8 cellular contexts compared by ENCODE assay signal in the genomic region with DNA sequence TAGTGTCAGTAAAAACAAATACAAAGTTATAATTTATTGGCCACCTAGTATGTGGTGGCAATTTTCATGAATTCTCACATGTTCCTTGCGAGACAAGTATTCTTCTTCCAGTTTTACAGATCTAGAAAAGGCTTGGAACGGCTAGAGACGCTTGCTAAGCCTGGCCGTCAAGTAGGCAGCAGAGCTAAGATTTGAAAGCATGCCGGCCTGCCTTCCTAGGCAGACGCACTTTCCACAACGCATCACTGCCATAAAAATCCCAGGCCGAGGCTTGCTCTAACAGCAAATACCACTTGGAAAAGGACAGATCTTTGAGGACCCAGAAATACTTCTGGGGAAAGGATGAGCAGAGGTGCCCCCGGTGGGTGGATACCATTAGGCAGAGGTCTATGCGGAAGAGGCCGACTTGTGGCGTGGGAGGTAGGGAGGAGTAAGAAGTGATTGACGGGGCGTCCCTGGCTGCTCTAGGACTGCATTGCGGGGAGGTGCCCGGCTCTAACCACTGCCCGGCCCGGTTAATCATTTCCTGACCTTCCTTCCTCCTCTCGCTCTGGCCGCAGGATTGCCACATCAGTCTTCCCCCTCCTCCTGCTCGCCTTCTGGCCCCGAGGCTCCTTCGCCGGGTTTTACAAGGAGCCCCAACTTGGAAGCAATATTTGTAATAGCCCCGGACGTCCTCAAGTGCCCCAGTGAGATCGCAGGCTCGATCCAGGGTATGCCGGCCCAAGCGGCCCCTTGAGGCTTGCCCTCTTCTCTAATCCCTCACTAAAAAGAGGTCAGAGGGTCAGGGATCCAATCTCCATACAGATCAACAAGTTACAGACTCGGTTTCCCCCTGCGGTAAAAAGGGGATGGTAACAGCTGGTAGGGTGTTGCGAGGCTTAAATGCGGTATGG. TPM values are rescaled to one million over a fixed set of nuclear protein-coding genes. Genes with fewer than 3 reads are reported as not detected.
A peak's percentile ranks its signal among the peaks of the same experiment; 100 is the strongest.
DNase-seq lines count a peak whose midpoint lies in the region; ATAC-seq and TF ChIP-seq lines count a peak whose summit lies in the region.

No MANE protein-coding gene starts in this region.

- peak overlapping the region; percentile 100 for H3K27ac ChIP-seq in Panc1 (ENCODE audit: low read length)
- peak overlapping the region; percentile 72 for H3K27ac ChIP-seq in foreskin keratinocyte
- H3K27ac ChIP-seq in neutrophil, result peak overlapping the region; percentile 99
- peak overlapping the region; percentile 87 to 96 for H3K27ac ChIP-seq in testis

- 30 to 39% methylated on average over 34 of the region's 34 CpGs for WGBS in testis, 2 donors

- H3K27me3 ChIP-seq in Panc1 (ENCODE audit: control insufficient read depth, insufficient read depth, low read length), result no peaks in the 10 kb centered on the region
- no peaks in the 10 kb centered on the region for H3K27me3 ChIP-seq in foreskin keratinocyte
- no peaks in the 10 kb centered on the region for H3K27me3 ChIP-seq in neutrophil
- H3K27me3 ChIP-seq in testis, result no peaks in the 10 kb centered on the region

- H3K36me3 ChIP-seq in Panc1 (ENCODE audit: control insufficient read depth, insufficient read depth, low read length) (no peaks in the 10 kb centered on the region; the same call in 1 of the 2 replicates), neutrophil (no peaks in the 10 kb centered on the region), testis (ENCODE audit: low read depth, missing control alignments) (no peaks in the 10 kb centered on the region)

- ATAC-seq in GM18861 (IDR thresholded peaks at IDR 0.05; ENCODE audit: unreplicated experiment) (peak; percentile 46), HG03064 (IDR thresholded peaks at IDR 0.05; ENCODE audit: low read depth, unreplicated experiment) (peak; percentile 44), Panc1 (peak; percentile 71), foreskin keratinocyte (no peak), GM18858 (IDR thresholded peaks at IDR 0.05; ENCODE audit: unreplicated experiment) (no peak)

- peak overlapping the region; percentile 70 for H3K4me3 Mint-ChIP-seq in activated T-helper 2 cell treated with anti-CD3 and anti-CD28 coated beads, Interferon-gamma antibody, Interleukin-2, Interleukin-4, amounts not matched to agents 10 μg/mL and 5 μg/mL and 100 μg/mL, durations not matched to agents 14 hours and 24 hours and 36 hours (ENCODE audit: low read depth)

- peaks cover 63% of the 10 kb centered on the region for H3K4me1 Mint-ChIP-seq in activated T-helper 2 cell treated with anti-CD3 and anti-CD28 coated beads, Interferon-gamma antibody, Interleukin-2, Interleukin-4, amounts not matched to agents 10 μg/mL and 5 μg/mL and 100 μg/mL, durations not matched to agents 14 hours and 24 hours and 36 hours (ENCODE audit: low read depth)

- intact Hi-C loops in Panc1 (cut with micrococcal nuclease; ENCODE audit: unreplicated experiment), result no loop called here
- intact Hi-C loops in activated T-helper 2 cell treated with anti-CD3 and anti-CD28 coated beads, Interferon-gamma antibody, Interleukin-2, Interleukin-4, amounts not matched to agents 10 μg/mL and 5 μg/mL and 100 μg/mL, durations not matched to agents 14 hours and 24 hours and 36 hours (cut with micrococcal nuclease), result loop anchor here (2.0 to 10.0 kb wide), 4 partner anchors 36 to 589 kb away; a partner anchor contains a TSS
- intact Hi-C loops in testis (cut with DNase I; ENCODE audit: low total_unique reads), result loop anchor here (5.0 kb wide), 1 partner anchor 94 kb away; a partner anchor contains a TSS

- no peaks in the 10 kb centered on the region for H3K27me3 Mint-ChIP-seq in activated T-helper 2 cell treated with anti-CD3 and anti-CD28 coated beads, Interferon-gamma antibody, Interleukin-2, Interleukin-4, amounts not matched to agents 10 μg/mL and 5 μg/mL and 100 μg/mL, durations not matched to agents 14 hours and 24 hours and 36 hours (ENCODE audit: low read depth)

- H3K4me3 ChIP-seq in Panc1 (ENCODE audit: low read depth in 2 of 2, low read length in 2 of 2), result peak overlapping the region; percentile 57 to 65
- peak overlapping the region; percentile 85 to 86 for H3K4me3 ChIP-seq in neutrophil (ENCODE audit: low read depth in 1 of 2, low read length in 1 of 2)
- peak overlapping the region; percentile 83 to 86 for H3K4me3 ChIP-seq in testis

- in situ Hi-C loops in Panc1 (cut with HindIII; ENCODE audit: low pct_unique_long_range_greater_than_20kb, low sequenced_read_pairs), result no loop called here

- CTCF ChIA-PET in Panc1 (lab: Charles Lee), result interaction anchor here (2.2 kb wide), 1 partner anchor 36 kb away, joined by 9 read pairs; no protein-coding TSS in a partner anchor

- TF ChIP-seq CTCF in Panc1 (IDR thresholded peaks at IDR 0.05) (no peak), foreskin keratinocyte (conservative IDR thresholded peaks at IDR 0.05) (no peak), neutrophil (IDR thresholded peaks at IDR 0.05) (peak; percentile 67), testis (IDR thresholded peaks at IDR 0.05) (no peak)

- DNase-seq in Panc1 (ENCODE audit: low read depth, low spot score) (peak; percentile 85), foreskin keratinocyte (peak in 1 of 2 donors; percentile 60), testis (peak; percentile 84)
- peak; percentile 63 for DNase-seq in activated T-helper 2 cell treated with anti-CD3 and anti-CD28 coated beads, Interferon-gamma antibody, Interleukin-2, Interleukin-4, amounts not matched to agents 10 μg/mL and 5 μg/mL and 100 μg/mL, durations not matched to agents 14 hours and 24 hours and 36 hours (ENCODE audit: low spot score)

- BruUV-seq in Panc1 (replicated peaks; lab: Mats Ljungman, UMichigan), result no TSS peak

- POLR2A ChIA-PET in Panc1 (lab: Charles Lee), result no interaction called here

- H3K4me1 ChIP-seq in Panc1 (ENCODE audit: control insufficient read depth, insufficient read depth, low read length) (peaks cover 72% of the 10 kb centered on the region), foreskin keratinocyte (peaks cover 25% of the 10 kb centered on the region), neutrophil (ENCODE audit: control insufficient read depth in 1 of 2, insufficient read depth in 1 of 2, low read depth in 1 of 2, low read length in 1 of 2) (peaks cover 75 to 83% of the 10 kb centered on the region in 2 experiments), testis (peaks cover 30% of the 10 kb centered on the region)

- H3K9me3 Mint-ChIP-seq in activated T-helper 2 cell treated with anti-CD3 and anti-CD28 coated beads, Interferon-gamma antibody, Interleukin-2, Interleukin-4, amounts not matched to agents 10 μg/mL and 5 μg/mL and 100 μg/mL, durations not matched to agents 14 hours and 24 hours and 36 hours, result no peaks in the 10 kb centered on the region

- H3K36me3 Mint-ChIP-seq in activated T-helper 2 cell treated with anti-CD3 and anti-CD28 coated beads, Interferon-gamma antibody, Interleukin-2, Interleukin-4, amounts not matched to agents 10 μg/mL and 5 μg/mL and 100 μg/mL, durations not matched to agents 14 hours and 24 hours and 36 hours (ENCODE audit: low read depth), result peaks cover 9% of the 10 kb centered on the region

- H3K9me3 ChIP-seq in Panc1 (ENCODE audit: control insufficient read depth, insufficient read depth, low read depth, low read length) (no peaks in the 10 kb centered on the region), neutrophil (no peaks in the 10 kb centered on the region), testis (no peaks in the 10 kb centered on the region)

- H3K27ac Mint-ChIP-seq in activated T-helper 2 cell treated with anti-CD3 and anti-CD28 coated beads, Interferon-gamma antibody, Interleukin-2, Interleukin-4, amounts not matched to agents 10 μg/mL and 5 μg/mL and 100 μg/mL, durations not matched to agents 14 hours and 24 hours and 36 hours, result peak overlapping the region; percentile 89

- no peak for TF ChIP-seq POLR2A in testis (IDR thresholded peaks at IDR 0.05)

RNA-seq across cellular contexts. Expression of a gene that starts 1.3 kb away (rescaled TPM):
- total RNA-seq in Panc1 (2021; ENCODE audit: unreplicated experiment) (51.4 TPM), foreskin keratinocyte (26.3 and 26.7 TPM in 2 replicates), testis (10 to 100 TPM; 38.5 to 43.1 TPM)
- 28.8 TPM for polyA plus RNA-seq in Panc1 (2012; ENCODE audit: insufficient read length)
- total RNA-seq in activated T-helper 2 cell treated with anti-CD3 and anti-CD28 coated beads, Interferon-gamma antibody, Interleukin-2, Interleukin-4, amounts not matched to agents 10 μg/mL and 5 μg/mL and 100 μg/mL, durations not matched to agents 14 hours and 24 hours and 36 hours, result 41.2 and 47.6 TPM in 2 replicates
- polyA plus RNA-seq in foreskin keratinocyte (14.0 and 16.0 TPM in 2 replicates), testis (ENCODE audit: insufficient read depth, low read depth, low replicate concordance) (23.2 TPM)

Comparison
In these comparisons a context has a peak if more than half of its experiments do, and no peak if none do; other contexts are left out.
1. ATAC-seq: peak in GM18861 (single experiment), HG03064 (single experiment) and Panc1 (single experiment); none in foreskin keratinocyte (single experiment) and GM18858 (single experiment).
2. Peak in every context shown above with its lines, with median percentiles within 50 percentile points of each other: H3K27ac ChIP-seq and H3K4me3 ChIP-seq.